In the genomic region with DNA sequence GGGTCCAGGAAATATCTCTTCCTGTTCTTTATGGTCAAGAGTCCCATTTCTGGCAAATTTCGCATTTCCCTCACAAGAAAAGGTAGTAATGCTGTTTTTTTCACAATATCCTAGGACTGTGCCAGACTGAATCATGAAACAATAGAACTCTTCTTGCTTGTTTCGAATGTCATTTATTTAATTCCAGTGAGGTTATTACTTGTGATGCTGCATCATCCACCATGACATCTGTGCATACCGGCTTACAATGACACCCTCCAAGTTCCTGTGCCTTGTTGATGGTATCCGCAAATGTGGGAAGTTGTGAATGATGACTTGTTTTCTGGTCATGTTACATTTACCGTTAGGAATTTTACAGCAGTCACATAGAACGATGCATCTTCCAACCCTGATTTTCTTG, we compare ENCODE assay signal across 19 cellular contexts.
"Had no signal": no experiment of that assay in that cellular context is flagged by ENCODE, and none has a peak within 500 bp of the region (broad histone marks: within the 10 kb centered on the region; RNA-seq: fewer than 3 reads in every experiment).

No MANE protein-coding gene starts in this region.

- H3K4me3 Mint-ChIP-seq: activated CD4-positive, alpha-beta memory T cell treated with anti-CD3 and anti-CD28 coated beads for 36 hours; activated naive CD8-positive, alpha-beta T cell treated with anti-CD3 and anti-CD28 coated beads for 36 hours; naive thymus-derived CD8-positive, alpha-beta T cell; stimulated activated naive CD8-positive, alpha-beta T cell treated with anti-CD3 and anti-CD28 coated beads, Interleukin-15, amount 100 ng/mL, for 72 hours had no signal

- H3K4me1 ChIP-seq: prostate gland had no signal

- ATAC-seq: gastroesophageal sphincter had no signal

- H3K9me3 ChIP-seq: gastroesophageal sphincter, prostate gland, right atrium auricular region, suprapubic skin, transverse colon had no signal

- DNase-seq: activated CD4-positive, alpha-beta memory T cell treated with anti-CD3 and anti-CD28 coated beads for 36 hours; activated CD4-positive, alpha-beta T cell treated with anti-CD3 and anti-CD28 coated beads for 48 hours; activated naive CD4-positive, alpha-beta T cell treated with Interleukin-2 at 50 U/mL for 16 hours; activated naive CD8-positive, alpha-beta T cell treated with anti-CD3 and anti-CD28 coated beads for 36 hours; activated T-cell treated with anti-CD3 and anti-CD28 coated beads, Interleukin-2, amount 50 U/mL, for 48 hours; cerebellar nuclear complex; cortex of kidney; effector CD8-positive, alpha-beta T cell; head of caudate nucleus; naive thymus-derived CD8-positive, alpha-beta T cell; stimulated activated CD4-positive, alpha-beta T cell treated with anti-CD3 and anti-CD28 coated beads, Interleukin-12 subunit alpha, Interleukin-12 subunit beta, amount 100 ng/mL, for 4 hours; stimulated activated CD4-positive, alpha-beta T cell treated with anti-CD3 and anti-CD28 coated beads, Interleukin-4, amount 100 ng/mL, for 4 hours; stimulated activated naive CD8-positive, alpha-beta T cell treated with anti-CD3 and anti-CD28 coated beads, Interleukin-15, amount 100 ng/mL, for 72 hours; transverse colon had no signal

- H3K27me3 ChIP-seq: gastroesophageal sphincter, right atrium auricular region, suprapubic skin, transverse colon had no signal

- H3K9me3 Mint-ChIP-seq: activated CD4-positive, alpha-beta memory T cell treated with anti-CD3 and anti-CD28 coated beads for 36 hours; activated naive CD8-positive, alpha-beta T cell treated with anti-CD3 and anti-CD28 coated beads for 36 hours; stimulated activated naive CD8-positive, alpha-beta T cell treated with anti-CD3 and anti-CD28 coated beads, Interleukin-15, amount 100 ng/mL, for 72 hours had no signal

- H3K27ac ChIP-seq: transverse colon had no signal

- H3K36me3 Mint-ChIP-seq: activated CD4-positive, alpha-beta memory T cell treated with anti-CD3 and anti-CD28 coated beads for 36 hours; activated naive CD8-positive, alpha-beta T cell treated with anti-CD3 and anti-CD28 coated beads for 36 hours; naive thymus-derived CD8-positive, alpha-beta T cell had no signal

- H3K36me3 ChIP-seq: gastroesophageal sphincter, prostate gland, right atrium auricular region, suprapubic skin, transverse colon had no signal

- H3K27ac Mint-ChIP-seq: activated CD4-positive, alpha-beta memory T cell treated with anti-CD3 and anti-CD28 coated beads for 36 hours; activated naive CD8-positive, alpha-beta T cell treated with anti-CD3 and anti-CD28 coated beads for 36 hours; stimulated activated naive CD8-positive, alpha-beta T cell treated with anti-CD3 and anti-CD28 coated beads, Interleukin-15, amount 100 ng/mL, for 72 hours had no signal

- H3K4me3 ChIP-seq: gastroesophageal sphincter, lung, prostate gland, right atrium auricular region, suprapubic skin, transverse colon had no signal
